ENCODE assay signal across 8 cellular contexts in genomic region chr1:167797005-167797404, GRCh38.
DNase-seq lines count a peak whose midpoint lies in the region; ATAC-seq and TF ChIP-seq lines count a peak whose summit lies in the region.

No MANE protein-coding gene starts in this region.

- TF ChIP-seq POLR2A in adrenal gland (IDR thresholded peaks at IDR 0.05) (peak in 1 of 2 donors; percentile 66), gastrocnemius medialis (IDR thresholded peaks at IDR 0.05) (no peak)

- peak; percentile 95 to 97 for ATAC-seq in gastrocnemius medialis

- H3K36me3 ChIP-seq in adrenal gland (replicated peaks in 1 of 2) (no peaks in the 10 kb centered on the region), gastrocnemius medialis (no peaks in the 10 kb centered on the region)

- in situ Hi-C loops in gastrocnemius medialis (cut with MboI; ENCODE audit: low sequenced_read_pairs in 4 of 4), result loop anchor here in 1 of 4 donors (5.0 kb wide), 1 partner anchor 80 kb away; no protein-coding TSS in a partner anchor

- peak overlapping the region in 4 of 5 donors; percentile 35 to 82 (median 62) for H3K27ac ChIP-seq in adrenal gland
- peak overlapping the region; percentile 63 to 77 (median 66) for H3K27ac ChIP-seq in gastrocnemius medialis

- H3K27me3 ChIP-seq in adrenal gland (no peaks in the 10 kb centered on the region), gastrocnemius medialis (no peaks in the 10 kb centered on the region)

- 2 to 8% (median 4%) methylated on average over 2 of the region's 2 CpGs for WGBS in adrenal gland, 4 donors

- no peak for TF ChIP-seq CTCF in adrenal gland (IDR thresholded peaks at IDR 0.05)
- TF ChIP-seq CTCF in gastrocnemius medialis (IDR thresholded peaks at IDR 0.05 in 4 of 5, conservative IDR thresholded peaks at IDR 0.05 in 1 of 5), result no peak

- DNase-seq in A172 (ENCODE audit: low spot score) (peak; percentile 90), HK-2 (ENCODE audit: unreplicated experiment) (peak; percentile 85), adrenal gland (peak; percentile 61 to 92 (median 90)), hepatic stellate cell (ENCODE audit: low spot score) (peak; percentile 83), gastrocnemius medialis (peak; percentile 68 to 82), T-helper 1 cell (no peak), DMS53 treated with DMSO at 0.1 percent for 48 hours (lab: John Stamatoyannopoulos, UW; ENCODE audit: unreplicated experiment) (no peak)
- no peak for DNase-seq in stimulated activated naive CD4-positive, alpha-beta T cell treated with Interleukin-2 at 50 U/mL for 16 hours (lab: John Stamatoyannopoulos, UW)

- intact Hi-C loops in adrenal gland (cut with DNase I), result no loop called here
- intact Hi-C loops in gastrocnemius medialis (cut with DNase I; ENCODE audit: low total_unique reads), result no loop called here

- no peak overlapping the region for H3K4me3 ChIP-seq in adrenal gland
- no peak overlapping the region for H3K4me3 ChIP-seq in gastrocnemius medialis

- H3K4me1 ChIP-seq in adrenal gland (replicated peaks in 1 of 2) (peaks cover 17 to 21% of the 10 kb centered on the region in 2 donors), gastrocnemius medialis (peaks cover 19 to 30% of the 10 kb centered on the region in 2 donors)

- no peaks in the 10 kb centered on the region for H3K9me3 ChIP-seq in adrenal gland (replicated peaks in 1 of 3)
- H3K9me3 ChIP-seq in gastrocnemius medialis, result no peaks in the 10 kb centered on the region

Comparison
In these comparisons a context has a peak if more than half of its experiments do, and no peak if none do; other contexts are left out.
1. DNase-seq: peak in A172 (single experiment), HK-2 (single experiment), adrenal gland (7 of 7), hepatic stellate cell (single experiment) and gastrocnemius medialis (2 of 2); none in stimulated activated naive CD4-positive, alpha-beta T cell treated with Interleukin-2 at 50 U/mL for 16 hours (single experiment), T-helper 1 cell (0 of 5) and DMS53 treated with DMSO at 0.1 percent for 48 hours (single experiment).